ENCODE assay signal across 1 cellular context in genomic region chr4:1731180-1731579, GRCh38.
TF ChIP-seq lines count a peak whose summit lies in the region.

No MANE protein-coding gene starts in this region.

TF ChIP-seq in IMR-90, 13 proteins besides CTCF, POLR2A, EP300 and RAD21:
- TF ChIP-seq MXI1 (IDR thresholded peaks at IDR 0.05; ENCODE audit: borderline replicate concordance, low read depth, low read length) (no peak), RCOR1 (IDR thresholded peaks at IDR 0.05; ENCODE audit: insufficient replicate concordance, low read length) (no peak), CHD1 (IDR thresholded peaks at IDR 0.05; ENCODE audit: low read depth, low read length) (no peak), RFX5 (IDR thresholded peaks at IDR 0.05; ENCODE audit: low read depth, low read length) (no peak), MAZ (IDR thresholded peaks at IDR 0.05; ENCODE audit: borderline replicate concordance, low read depth, low read length) (no peak), USF2 (IDR thresholded peaks at IDR 0.05; ENCODE audit: low read depth, low read length) (no peak), ELK1 (IDR thresholded peaks at IDR 0.05; ENCODE audit: borderline replicate concordance, low read depth, low read length) (no peak), SMC3 (IDR thresholded peaks at IDR 0.05; ENCODE audit: low read depth, low read length) (no peak), CEBPB (IDR thresholded peaks at IDR 0.05; ENCODE audit: low read depth, low read length) (no peak), BHLHE40 (IDR thresholded peaks at IDR 0.05; ENCODE audit: low read depth, low read length) (no peak), MAFK (IDR thresholded peaks at IDR 0.05; ENCODE audit: low read depth, low read length) (no peak), FOS (IDR thresholded peaks at IDR 0.05; ENCODE audit: low read depth, low read length) (no peak), NFE2L2 (IDR thresholded peaks at IDR 0.05; ENCODE audit: low read depth, low read length) (no peak)
